ENCODE assay signal across 1 cellular context in genomic region chr2:46304635-46305034, GRCh38.
TF ChIP-seq lines count a peak whose summit lies in the region.

No MANE protein-coding gene starts in this region.

TF ChIP-seq in IMR-90, 13 proteins besides CTCF, POLR2A, EP300 and RAD21:
- no peak for TF ChIP-seq RFX5 (IDR thresholded peaks at IDR 0.05; ENCODE audit: low read depth, low read length)
